In genomic region chr7:152437157-152437575, GRCh38 we compare ENCODE assay signal across 8 cellular contexts. TPM values are rescaled to one million over a fixed set of nuclear protein-coding genes. Genes with fewer than 3 reads are reported as not detected.
DNase-seq lines count a peak whose midpoint lies in the region; ATAC-seq, FAIRE-seq and TF ChIP-seq lines count a peak whose summit lies in the region.
"Not testable (repeated sequence)": the region's sequence is repeated elsewhere in the genome, so short reads cannot be mapped to it uniquely, and the experiment has no call there.

No MANE protein-coding gene starts in this region.

- H3K4me3 ChIP-seq in KMS-11 (IDR thresholded peaks at IDR 0.05; ENCODE audit: insufficient read depth, low read depth, low read length), result not testable (repeated sequence)
- H3K4me3 ChIP-seq in ascending aorta, result peak overlapping the region; percentile 88 to 91
- peak overlapping the region; percentile 5 to 59 (median 47) for H3K4me3 ChIP-seq in endothelial cell of umbilical vein (replicated peaks in 1 of 3; ENCODE audit: insufficient read depth in 1 of 3, low read depth in 1 of 3, low read length in 3 of 3)
- H3K4me3 ChIP-seq in kidney (ENCODE audit: low read length in 2 of 2), result peak overlapping the region; percentile 72 to 82
- peak overlapping the region; percentile 76 for H3K4me3 ChIP-seq in osteoblast (ENCODE audit: insufficient read depth, low read length)

- POLR2A ChIA-PET in CD4-positive, alpha-beta T cell (lab: Charles Lee), result interaction anchor here (0.6 to 2.7 kb wide), 5 partner anchors 23 to 100 kb away, joined by 3 to 25 read pairs (median 3); no protein-coding TSS in a partner anchor
- POLR2A ChIA-PET in endothelial cell of umbilical vein (lab: Charles Lee), result not testable (repeated sequence)

- not testable (repeated sequence) for TF ChIP-seq POLR2A in endothelial cell of umbilical vein (IDR thresholded peaks at IDR 0.05; ENCODE audit: low read depth, low read length)

- H2AFZ ChIP-seq in KMS-11 (ENCODE audit: low read depth) (peak overlapping the region; percentile 96), endothelial cell of umbilical vein (ENCODE audit: low read depth, low read length) (peak overlapping the region; percentile 45), osteoblast (ENCODE audit: low read length) (peak overlapping the region; percentile 81)

- H3K4me1 Mint-ChIP-seq in CD4-positive, alpha-beta T cell (ENCODE audit: low read depth), result peaks cover 29% of the 10 kb centered on the region
- H3K4me1 Mint-ChIP-seq in T-helper 1 cell treated with Interleukin-12 subunit alpha and Interleukin-12 subunit beta and Interleukin-4 antibody, amounts not matched to agents 30 μg/mL and 1 μg/mL, for 36 hours (ENCODE audit: low read depth), result peaks cover 23% of the 10 kb centered on the region

- not testable (repeated sequence) for DNase-seq in CD4-positive, alpha-beta T cell; ascending aorta (ENCODE audit: low spot score in 2 of 2); endothelial cell of umbilical vein (ENCODE audit: low read depth, low spot score); kidney; osteoblast (ENCODE audit: insufficient read length, low spot score, missing footprints)

- CTCF ChIA-PET in CD4-positive, alpha-beta T cell (lab: Charles Lee), result interaction anchor here (0.6 kb wide), 1 partner anchor 126 kb away, joined by 3 read pairs; no protein-coding TSS in a partner anchor
- CTCF ChIA-PET in endothelial cell of umbilical vein (lab: Charles Lee), result not testable (repeated sequence)

- intact Hi-C loops in CD4-positive, alpha-beta T cell (cut with DNase I, micrococcal nuclease), result loop anchor here (2.0 to 10.0 kb wide), 4 partner anchors 26 to 560 kb away; partner anchors contain the start of genes PRKAG2 (in 1 of the 2) and XRCC2 (in 1 of the 2)
- intact Hi-C loops in ascending aorta (cut with DNase I), result loop anchor here (5.0 to 10.0 kb wide), 2 partner anchors 95 to 238 kb away; partner anchors contain the start of gene XRCC2
- intact Hi-C loops in endothelial cell of umbilical vein (cut with micrococcal nuclease), result loop anchor here (2.0 to 10.0 kb wide), 2 partner anchors 228 to 292 kb away; no protein-coding TSS in a partner anchor
- intact Hi-C loops in kidney (cut with DNase I), result not testable (repeated sequence)

- not testable (repeated sequence) for TF ChIP-seq CTCF in CD4-positive, alpha-beta T cell (IDR thresholded peaks at IDR 0.05); KMS-11 (conservative IDR thresholded peaks at IDR 0.05; ENCODE audit: low read depth, low read length); ascending aorta (IDR thresholded peaks at IDR 0.05); endothelial cell of umbilical vein (IDR thresholded peaks at IDR 0.05; ENCODE audit: extremely low read depth in 1 of 2, insufficient read depth in 1 of 2, low read depth in 1 of 2, low read length in 2 of 2); kidney (IDR thresholded peaks at IDR 0.05; ENCODE audit: borderline replicate concordance, extremely low read depth, insufficient read depth); osteoblast (IDR thresholded peaks at IDR 0.05; ENCODE audit: extremely low read depth, low read depth, low read length)

- H3K9ac ChIP-seq in KMS-11, result peak overlapping the region; percentile 90
- peak overlapping the region; percentile 55 for H3K9ac ChIP-seq in endothelial cell of umbilical vein (replicated peaks; ENCODE audit: extremely low read depth, insufficient read depth, low read length)
- H3K9ac ChIP-seq in kidney (ENCODE audit: low read length in 2 of 2), result peak overlapping the region in 1 of 2 donors; percentile 78

- not testable (repeated sequence) for H3K36me3 ChIP-seq in KMS-11 (ENCODE audit: insufficient read depth); ascending aorta; endothelial cell of umbilical vein (ENCODE audit: control insufficient read depth in 2 of 2, extremely low read depth in 1 of 2, insufficient read depth in 2 of 2, low read length in 2 of 2); kidney (ENCODE audit: control insufficient read depth in 1 of 2, insufficient read depth in 2 of 2, low read length in 2 of 2); osteoblast (ENCODE audit: insufficient read depth, low read length)

- H3K79me2 ChIP-seq in KMS-11 (ENCODE audit: insufficient read depth, low read depth) (peaks cover 30% of the 10 kb centered on the region), endothelial cell of umbilical vein (ENCODE audit: control insufficient read depth, insufficient read depth, low read length) (peaks cover 33% of the 10 kb centered on the region), osteoblast (ENCODE audit: insufficient read depth, low read length) (peaks cover 27% of the 10 kb centered on the region)

- H3K4me2 ChIP-seq in KMS-11, result peak overlapping the region; percentile 53
- peak overlapping the region; percentile 49 for H3K4me2 ChIP-seq in endothelial cell of umbilical vein (ENCODE audit: insufficient read depth, low read length)
- peak overlapping the region; percentile 77 for H3K4me2 ChIP-seq in osteoblast (ENCODE audit: insufficient read depth, low read length)

- H3K27me3 ChIP-seq in CD4-positive, alpha-beta T cell (ENCODE audit: control insufficient read depth, insufficient read depth, low read length); KMS-11 (ENCODE audit: insufficient read depth, low read depth); ascending aorta; endothelial cell of umbilical vein (ENCODE audit: control insufficient read depth in 2 of 2, insufficient read depth in 2 of 2, low read length in 2 of 2); osteoblast (ENCODE audit: insufficient read depth, low read length): not testable (repeated sequence)

- ATAC-seq in CD4-positive, alpha-beta T cell (ENCODE audit: poor library complexity), result not testable (repeated sequence)

- not testable (repeated sequence) for FAIRE-seq in endothelial cell of umbilical vein (lab: Jason Lieb, UNC); kidney (lab: Jason Lieb, UNC)

- H3K9me3 Mint-ChIP-seq in CD4-positive, alpha-beta T cell; T-helper 1 cell treated with Interleukin-12 subunit alpha and Interleukin-12 subunit beta and Interleukin-4 antibody, amounts not matched to agents 30 μg/mL and 1 μg/mL, for 36 hours: not testable (repeated sequence)

- H3K9me1 ChIP-seq in endothelial cell of umbilical vein (replicated peaks; ENCODE audit: control insufficient read depth, extremely low read depth, insufficient read depth, low read length), result not testable (repeated sequence)

- BruUV-seq in endothelial cell of umbilical vein (replicated peaks; lab: Mats Ljungman, UMichigan), result not testable (repeated sequence)

- H4K20me1 ChIP-seq in KMS-11 (ENCODE audit: insufficient read depth), result peaks cover 23% of the 10 kb centered on the region
- H4K20me1 ChIP-seq in endothelial cell of umbilical vein (replicated peaks; ENCODE audit: control insufficient read depth, extremely low read depth, insufficient read depth, low read length), result not testable (repeated sequence)
- peaks cover 16% of the 10 kb centered on the region for H4K20me1 ChIP-seq in osteoblast (ENCODE audit: insufficient read depth, low read length)

- H3K4me1 ChIP-seq in KMS-11 (ENCODE audit: low read depth, poor library complexity, severe bottlenecking) (peaks cover 21% of the 10 kb centered on the region), ascending aorta (peaks cover 2 to 13% of the 10 kb centered on the region in 2 donors), osteoblast (ENCODE audit: insufficient read depth, low read length) (peaks cover 11% of the 10 kb centered on the region)
- not testable (repeated sequence) for H3K4me1 ChIP-seq in endothelial cell of umbilical vein (ENCODE audit: control insufficient read depth, extremely low read depth, insufficient read depth, low read length); kidney (ENCODE audit: control insufficient read depth in 1 of 2, insufficient read depth in 1 of 2, low read depth in 1 of 2, low read length in 2 of 2)

- H3K9me3 ChIP-seq in CD4-positive, alpha-beta T cell (ENCODE audit: control insufficient read depth, low read length); ascending aorta; endothelial cell of umbilical vein (replicated peaks; ENCODE audit: control insufficient read depth, insufficient read depth, low read length); kidney (ENCODE audit: control insufficient read depth in 1 of 2, low read length in 2 of 2); osteoblast (ENCODE audit: low read depth, low read length): not testable (repeated sequence)

- peak overlapping the region; percentile 92 for H3K27ac ChIP-seq in CD4-positive, alpha-beta T cell (ENCODE audit: low read depth, low read length)
- H3K27ac ChIP-seq in KMS-11, result peak overlapping the region; percentile 89
- H3K27ac ChIP-seq in ascending aorta, result peak overlapping the region; percentile 89 to 100
- H3K27ac ChIP-seq in endothelial cell of umbilical vein (ENCODE audit: insufficient read depth, low read depth, low read length), result peak overlapping the region; percentile 10
- H3K27ac ChIP-seq in kidney (ENCODE audit: low read depth in 2 of 2, low read length in 2 of 2), result peak overlapping the region in 1 of 2 donors; percentile 85
- H3K27ac ChIP-seq in osteoblast (ENCODE audit: low read depth, low read length), result peak overlapping the region; percentile 90
- peak overlapping the region; percentile 80 for H3K27ac ChIP-seq in temporal lobe (ENCODE audit: low read depth, low read length)

- H3K36me3 Mint-ChIP-seq in CD4-positive, alpha-beta T cell (ENCODE audit: low read depth), result peaks cover 25% of the 10 kb centered on the region
- H3K36me3 Mint-ChIP-seq in T-helper 1 cell treated with Interleukin-12 subunit alpha and Interleukin-12 subunit beta and Interleukin-4 antibody, amounts not matched to agents 30 μg/mL and 1 μg/mL, for 36 hours (ENCODE audit: low read depth), result not testable (repeated sequence)

- peak overlapping the region; percentile 91 for H3K4me3 Mint-ChIP-seq in CD4-positive, alpha-beta T cell
- H3K4me3 Mint-ChIP-seq in T-helper 1 cell treated with Interleukin-12 subunit alpha and Interleukin-12 subunit beta and Interleukin-4 antibody, amounts not matched to agents 30 μg/mL and 1 μg/mL, for 36 hours, result peak overlapping the region; percentile 64

- dilution Hi-C loops in endothelial cell of umbilical vein (cut with MboI; ENCODE audit: extremely low pct_ligation_motif_present, low sequenced_read_pairs), result not testable (repeated sequence)

- H3K27me3 Mint-ChIP-seq in CD4-positive, alpha-beta T cell; T-helper 1 cell treated with Interleukin-12 subunit alpha and Interleukin-12 subunit beta and Interleukin-4 antibody, amounts not matched to agents 30 μg/mL and 1 μg/mL, for 36 hours (ENCODE audit: low read depth): not testable (repeated sequence)

- H3K27ac Mint-ChIP-seq in CD4-positive, alpha-beta T cell, result peak overlapping the region; percentile 93
- H3K27ac Mint-ChIP-seq in T-helper 1 cell treated with Interleukin-12 subunit alpha and Interleukin-12 subunit beta and Interleukin-4 antibody, amounts not matched to agents 30 μg/mL and 1 μg/mL, for 36 hours, result peak overlapping the region; percentile 85

RNA-seq across cellular contexts. Expression of gene KMT2C, which starts 1.4 kb away (rescaled TPM):
- total RNA-seq in CD4-positive, alpha-beta T cell, result 100 to 1,000 TPM; 113 to 118 TPM
- total RNA-seq in ascending aorta (36.0 TPM), endothelial cell of umbilical vein (51.9 and 53.7 TPM in 2 replicates), kidney (102 TPM), osteoblast (36.2 and 43.0 TPM in 2 replicates), temporal lobe (66.9 TPM)
- polyA plus RNA-seq in endothelial cell of umbilical vein (6.9 and 8.0 TPM in 2 replicates), kidney (ENCODE audit: insufficient read depth, low read depth, low replicate concordance) (4.8 TPM)
- polyA plus RNA-seq in endothelial cell of umbilical vein (2011; cell fraction: cytosol; rRNA removed), result 8.0 TPM in 2 replicates
- polyA plus RNA-seq in endothelial cell of umbilical vein (2011; cell fraction: nucleus; rRNA removed), result 38.0 and 41.7 TPM in 2 replicates
- 10.7 and 11.8 TPM in 2 replicates for polyA plus RNA-seq in endothelial cell of umbilical vein (2012)
- polyA minus RNA-seq in endothelial cell of umbilical vein, result 64.9 and 81.2 TPM in 2 replicates
- polyA minus RNA-seq in endothelial cell of umbilical vein (2011; cell fraction: cytosol; rRNA and poly(A)+ RNA removed), result 15.1 TPM
- 117 and 157 TPM in 2 replicates for polyA minus RNA-seq in endothelial cell of umbilical vein (2011; cell fraction: nucleus; rRNA and poly(A)+ RNA removed)

Comparison
In these comparisons a context has a peak if more than half of its experiments do, and no peak if none do; other contexts are left out.
1. H2AFZ ChIP-seq: peak in every context shown above with its lines; median percentile 96 in KMS-11; 81 in osteoblast; 45 in endothelial cell of umbilical vein.